In genomic region chr6:44042261-44043035, GRCh38 we compare ENCODE assay signal across 11 cellular contexts.
A peak's percentile ranks its signal among the peaks of the same experiment; 100 is the strongest.
DNase-seq lines count a peak whose midpoint lies in the region; ATAC-seq and TF ChIP-seq lines count a peak whose summit lies in the region.
"Had no signal": no experiment of that assay in that cellular context is flagged by ENCODE, and none has a peak within 500 bp of the region (broad histone marks: within the 10 kb centered on the region; RNA-seq: fewer than 3 reads in every experiment).

No MANE protein-coding gene starts in this region.

- H4K20me1 ChIP-seq in SK-N-SH (ENCODE audit: insufficient read depth): no peaks in the 10 kb centered on the region

- CTCF ChIA-PET in SK-N-SH (lab: Yijun Ruan, JAX): interaction anchor here (0.9 to 1.9 kb wide), 10 partner anchors 10 to 273 kb away, joined by 3 to 8 read pairs (median 4); partner anchors contain the start of gene VEGFA

- H3K9ac ChIP-seq in SK-N-SH: peak overlapping the region; percentile 69; the same call in 1 of the 2 replicates
- peak overlapping the region; percentile 16 for H3K9ac ChIP-seq in adipocyte (ENCODE audit: low read length)
- peak overlapping the region in 1 of 2 donors; percentile 26 for H3K9ac ChIP-seq in stomach smooth muscle (ENCODE audit: low read length in 2 of 2)

- ATAC-seq in SK-N-SH treated with all-trans-retinoic acid at 6 μM for 48 hours: no peak
- no peak for ATAC-seq in HG02885 (IDR thresholded peaks at IDR 0.05; ENCODE audit: poor library complexity, unreplicated experiment)

- H3K9me3 ChIP-seq in SK-N-SH (no peaks in the 10 kb centered on the region), adipocyte (ENCODE audit: control insufficient read depth, low read length) (no peaks in the 10 kb centered on the region), stomach smooth muscle (ENCODE audit: control insufficient read depth in 2 of 2, low read length in 2 of 2) (no peaks in the 10 kb centered on the region)
- H3K9me3 ChIP-seq: MG63, thoracic aorta had no signal

- TF ChIP-seq CTCF in SK-N-SH (IDR thresholded peaks at IDR 0.05): no peak

- H3K27me3 ChIP-seq in SK-N-SH (ENCODE audit: insufficient read depth) (no peaks in the 10 kb centered on the region), adipocyte (replicated peaks; ENCODE audit: control insufficient read depth, insufficient read depth, low read length) (no peaks in the 10 kb centered on the region), stomach smooth muscle (ENCODE audit: control insufficient read depth in 1 of 2, insufficient read depth in 2 of 2, low read length in 2 of 2) (no peaks in the 10 kb centered on the region)
- H3K27me3 ChIP-seq: MG63 had no signal

- H3K36me3 ChIP-seq in SK-N-SH (replicated peaks in 1 of 2; ENCODE audit: control insufficient read depth in 1 of 2, insufficient read depth in 2 of 2, low read length in 1 of 2): no peaks in the 10 kb centered on the region
- H3K36me3 ChIP-seq in adipocyte (ENCODE audit: control insufficient read depth, insufficient read depth, low read length, severe bottlenecking): no peaks in the 10 kb centered on the region
- H3K36me3 ChIP-seq in stomach smooth muscle (ENCODE audit: control insufficient read depth in 2 of 2, insufficient read depth in 2 of 2, low read length in 2 of 2): no peaks in the 10 kb centered on the region
- H3K36me3 ChIP-seq: MG63, thoracic aorta had no signal

- DNase-seq in SK-N-SH (no peak), adipocyte (ENCODE audit: low read depth) (no peak), kidney tubule cell (ENCODE audit: low spot score) (peak; percentile 49), NK-92 (lab: John Stamatoyannopoulos, UW; ENCODE audit: unreplicated experiment) (no peak), substantia nigra (lab: John Stamatoyannopoulos, UW) (no peak)
- DNase-seq: T-helper 9 cell had no signal

- H3K4me3 ChIP-seq in SK-N-SH (ENCODE audit: low read depth in 2 of 2, low read length in 1 of 2) (no peak overlapping the region), adipocyte (ENCODE audit: low read length) (no peak overlapping the region), stomach smooth muscle (ENCODE audit: low read length in 2 of 2) (no peak overlapping the region)
- H3K4me3 ChIP-seq: MG63, thoracic aorta had no signal

- peaks cover 42 to 73% of the 10 kb centered on the region in 2 experiments for H3K4me1 ChIP-seq in SK-N-SH (ENCODE audit: control insufficient read depth in 1 of 2, insufficient read depth in 2 of 2, low read depth in 1 of 2, low read length in 1 of 2)
- peaks cover 28% of the 10 kb centered on the region for H3K4me1 ChIP-seq in adipocyte (ENCODE audit: control insufficient read depth, insufficient read depth, low read length)
- peaks cover 47% of the 10 kb centered on the region for H3K4me1 ChIP-seq in stomach smooth muscle (ENCODE audit: control insufficient read depth, insufficient read depth, low read length)

- no peaks in the 10 kb centered on the region for H3K9me2 ChIP-seq in SK-N-SH

- peak overlapping the region; percentile 76 to 99 for H3K27ac ChIP-seq in SK-N-SH (ENCODE audit: low read depth in 2 of 2, low read length in 1 of 2)
- H3K27ac ChIP-seq in stomach smooth muscle (ENCODE audit: low read length): peak overlapping the region; percentile 24
- H3K27ac ChIP-seq in substantia nigra (ENCODE audit: low read depth, low read length, poor library complexity, severe bottlenecking): no peak overlapping the region
- H3K27ac ChIP-seq: thoracic aorta had no signal

- no peak overlapping the region for H2AFZ ChIP-seq in SK-N-SH (ENCODE audit: low read depth)

- no peak for TF ChIP-seq EP300 in SK-N-SH (IDR thresholded peaks at IDR 0.05; ENCODE audit: borderline replicate concordance in 1 of 2, low read depth in 1 of 2, low read length in 1 of 2)

- H3F3A ChIP-seq in SK-N-SH (replicated peaks; ENCODE audit: insufficient read depth): peaks cover 17% of the 10 kb centered on the region

- H3K79me2 ChIP-seq in SK-N-SH (ENCODE audit: insufficient read depth): no peaks in the 10 kb centered on the region

- WGBS in SK-N-SH (ENCODE audit: low lambda C conversion rate): 76% methylated on average over 3 of the region's 4 CpGs

- TF ChIP-seq RAD21 in SK-N-SH (IDR thresholded peaks at IDR 0.05; ENCODE audit: low read length): no peak

- POLR2A ChIA-PET in SK-N-SH (lab: Yijun Ruan, JAX): interaction anchor here (0.7 to 1.5 kb wide), 4 partner anchors 9 to 205 kb away, joined by 3 read pairs; no protein-coding TSS in a partner anchor

- H3K4me2 ChIP-seq in SK-N-SH: peak overlapping the region; percentile 75

TF ChIP-seq in SK-N-SH, 30 proteins besides CTCF, POLR2A, EP300 and RAD21 (continues in another document):
- no peak for TF ChIP-seq JUND (IDR thresholded peaks at IDR 0.05)
- no peak for TF ChIP-seq MEF2A (IDR thresholded peaks at IDR 0.05; ENCODE audit: borderline replicate concordance, low read depth)
- TF ChIP-seq, protein P1, sequence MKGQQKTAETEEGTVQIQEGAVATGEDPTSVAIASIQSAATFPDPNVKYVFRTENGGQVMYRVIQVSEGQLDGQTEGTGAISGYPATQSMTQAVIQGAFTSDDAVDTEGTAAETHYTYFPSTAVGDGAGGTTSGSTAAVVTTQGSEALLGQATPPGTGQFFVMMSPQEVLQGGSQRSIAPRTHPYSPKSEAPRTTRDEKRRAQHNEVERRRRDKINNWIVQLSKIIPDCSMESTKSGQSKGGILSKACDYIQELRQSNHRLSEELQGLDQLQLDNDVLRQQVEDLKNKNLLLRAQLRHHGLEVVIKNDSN (IDR thresholded peaks at IDR 0.05; ENCODE audit: borderline replicate concordance, low read depth): no peak
- no peak for TF ChIP-seq ELF1 (IDR thresholded peaks at IDR 0.05)
- no peak for TF ChIP-seq CHD2 (IDR thresholded peaks at IDR 0.05; ENCODE audit: low read length, partially characterized antibody)
- TF ChIP-seq FOSL2 (IDR thresholded peaks at IDR 0.05; ENCODE audit: borderline replicate concordance, low read depth): no peak
- no peak for TF ChIP-seq SMC3 (IDR thresholded peaks at IDR 0.05; ENCODE audit: low read depth, low read length)
- no peak for TF ChIP-seq GATA2 (CRISPR knock-in tag; IDR thresholded peaks at IDR 0.05)
- no peak for TF ChIP-seq FOXM1 (IDR thresholded peaks at IDR 0.05; ENCODE audit: low read depth)
- no peak for TF ChIP-seq GABPA (IDR thresholded peaks at IDR 0.05; ENCODE audit: low read depth)
- no peak for TF ChIP-seq YY1 (IDR thresholded peaks at IDR 0.05; ENCODE audit: low read depth)

TF ChIP-seq in SK-N-SH treated with all-trans-retinoic acid at 6 μM for 48 hours, 23 proteins besides CTCF, POLR2A, EP300 and RAD21 (continues in another document):
- TF ChIP-seq RARB (CRISPR knock-in tag; IDR thresholded peaks at IDR 0.05) (no peak), ZNF565 (CRISPR knock-in tag; conservative IDR thresholded peaks at IDR 0.05; ENCODE audit: low read depth) (no peak), CSRNP3 (CRISPR knock-in tag; IDR thresholded peaks at IDR 0.05) (no peak), OSR1 (CRISPR knock-in tag; IDR thresholded peaks at IDR 0.05) (no peak), TOX (CRISPR knock-in tag; IDR thresholded peaks at IDR 0.05; ENCODE audit: borderline replicate concordance) (no peak), PPARA (CRISPR knock-in tag; IDR thresholded peaks at IDR 0.05; ENCODE audit: borderline replicate concordance) (no peak), ZFP3 (CRISPR knock-in tag; IDR thresholded peaks at IDR 0.05) (no peak), TCF4 (CRISPR knock-in tag; IDR thresholded peaks at IDR 0.05; ENCODE audit: borderline replicate concordance) (no peak), GLIS3 (CRISPR knock-in tag; IDR thresholded peaks at IDR 0.05) (no peak), ESRRG (CRISPR knock-in tag; IDR thresholded peaks at IDR 0.05) (no peak), BACH2 (CRISPR knock-in tag; IDR thresholded peaks at IDR 0.05; ENCODE audit: borderline replicate concordance) (no peak), ZC3H10 (CRISPR knock-in tag; IDR thresholded peaks at IDR 0.05) (no peak)
- TF ChIP-seq, protein P2, sequence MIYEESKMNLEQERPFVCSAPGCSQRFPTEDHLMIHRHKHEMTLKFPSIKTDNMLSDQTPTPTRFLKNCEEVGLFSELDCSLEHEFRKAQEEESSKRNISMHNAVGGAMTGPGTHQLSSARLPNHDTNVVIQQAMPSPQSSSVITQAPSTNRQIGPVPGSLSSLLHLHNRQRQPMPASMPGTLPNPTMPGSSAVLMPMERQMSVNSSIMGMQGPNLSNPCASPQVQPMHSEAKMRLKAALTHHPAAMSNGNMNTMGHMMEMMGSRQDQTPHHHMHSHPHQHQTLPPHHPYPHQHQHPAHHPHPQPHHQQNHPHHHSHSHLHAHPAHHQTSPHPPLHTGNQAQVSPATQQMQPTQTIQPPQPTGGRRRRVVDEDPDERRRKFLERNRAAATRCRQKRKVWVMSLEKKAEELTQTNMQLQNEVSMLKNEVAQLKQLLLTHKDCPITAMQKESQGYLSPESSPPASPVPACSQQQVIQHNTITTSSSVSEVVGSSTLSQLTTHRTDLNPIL (CRISPR knock-in tag; IDR thresholded peaks at IDR 0.05; ENCODE audit: low read depth): no peak
- TF ChIP-seq, protein P3, sequence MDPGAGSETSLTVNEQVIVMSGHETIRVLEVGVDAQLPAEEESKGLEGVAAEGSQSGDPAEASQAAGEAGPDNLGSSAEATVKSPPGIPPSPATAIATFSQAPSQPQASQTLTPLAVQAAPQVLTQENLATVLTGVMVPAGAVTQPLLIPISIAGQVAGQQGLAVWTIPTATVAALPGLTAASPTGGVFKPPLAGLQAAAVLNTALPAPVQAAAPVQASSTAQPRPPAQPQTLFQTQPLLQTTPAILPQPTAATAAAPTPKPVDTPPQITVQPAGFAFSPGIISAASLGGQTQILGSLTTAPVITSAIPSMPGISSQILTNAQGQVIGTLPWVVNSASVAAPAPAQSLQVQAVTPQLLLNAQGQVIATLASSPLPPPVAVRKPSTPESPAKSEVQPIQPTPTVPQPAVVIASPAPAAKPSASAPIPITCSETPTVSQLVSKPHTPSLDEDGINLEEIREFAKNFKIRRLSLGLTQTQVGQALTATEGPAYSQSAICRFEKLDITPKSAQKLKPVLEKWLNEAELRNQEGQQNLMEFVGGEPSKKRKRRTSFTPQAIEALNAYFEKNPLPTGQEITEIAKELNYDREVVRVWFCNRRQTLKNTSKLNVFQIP (CRISPR knock-in tag; IDR thresholded peaks at IDR 0.05; ENCODE audit: borderline replicate concordance, low read depth): no peak
